ENCODE assay signal across 20 cellular contexts in the genomic region with DNA sequence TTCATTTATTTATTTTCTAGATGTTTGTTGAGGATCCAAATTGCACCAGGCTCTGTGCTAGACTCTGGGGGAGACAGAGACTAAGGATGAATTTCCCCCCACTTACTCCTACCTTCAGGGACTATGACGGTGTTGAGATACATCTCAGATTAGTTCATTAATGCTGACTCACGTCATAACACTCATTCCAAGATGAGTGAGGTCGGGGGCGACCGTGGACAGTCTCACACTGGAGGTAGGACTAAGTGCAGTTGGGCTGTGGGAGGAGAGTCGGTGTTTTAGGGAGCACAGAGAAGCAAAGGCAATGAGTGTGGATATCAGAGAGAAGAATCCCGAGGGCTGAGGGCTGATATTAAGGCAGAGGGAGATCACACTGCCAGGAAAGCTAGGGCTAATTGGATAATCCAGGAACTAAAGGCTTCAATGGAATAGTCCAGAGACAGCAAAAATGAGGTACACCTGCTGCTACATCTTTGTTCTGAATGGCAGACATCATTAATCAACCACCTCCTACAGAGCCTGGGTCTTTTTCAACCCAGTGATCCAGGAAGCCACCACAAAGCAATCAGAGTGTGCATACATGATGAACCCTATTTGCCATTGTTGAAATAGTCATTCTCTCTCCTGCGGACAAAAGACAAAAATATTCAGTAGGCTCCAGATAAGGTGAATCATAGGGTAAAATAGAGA.
DNase-seq lines count a peak whose midpoint lies in the region; ATAC-seq lines count a peak whose summit lies in the region.
"Had no signal": no experiment of that assay in that cellular context is flagged by ENCODE, and none has a peak within 500 bp of the region (broad histone marks: within the 10 kb centered on the region; RNA-seq: fewer than 3 reads in every experiment).

No MANE protein-coding gene starts in this region.

- H3K27ac Mint-ChIP-seq in stimulated activated effector memory CD8-positive, alpha-beta T cell treated with anti-CD3 and anti-CD28 coated beads, Interleukin-12 subunit alpha, Interleukin-12 subunit beta, amount 100 ng/mL, for 72 hours: no peak overlapping the region
- H3K27ac Mint-ChIP-seq in stimulated activated memory B cell treated with anti-CD40 and anti-IgM and Interleukin-4, amounts not matched to agents 10 μg/mL and 1 μg/mL and 100 μg/mL, for 72 hours: no peak overlapping the region
- H3K27ac Mint-ChIP-seq: CD4-positive, alpha-beta T cell had no signal

- peak; percentile 32 for ATAC-seq in stimulated activated effector memory CD8-positive, alpha-beta T cell treated with anti-CD3 and anti-CD28 coated beads, Interleukin-12 subunit alpha, Interleukin-12 subunit beta, amount 100 ng/mL, for 72 hours
- ATAC-seq in HG02973 (IDR thresholded peaks at IDR 0.05; ENCODE audit: unreplicated experiment) (no peak), GM18498 (IDR thresholded peaks at IDR 0.05; ENCODE audit: unreplicated experiment) (no peak)
- no peak for ATAC-seq in stimulated activated memory B cell treated with anti-CD40 and anti-IgM and Interleukin-4, amounts not matched to agents 10 μg/mL and 1 μg/mL and 100 μg/mL, for 72 hours
- ATAC-seq: GM12878, PC-3 had no signal

- H3K27me3 Mint-ChIP-seq in stimulated activated memory B cell treated with anti-CD40 and anti-IgM and Interleukin-4, amounts not matched to agents 10 μg/mL and 1 μg/mL and 100 μg/mL, for 72 hours: peaks cover 10% of the 10 kb centered on the region

- no peaks in the 10 kb centered on the region for H3K36me3 Mint-ChIP-seq in stimulated activated effector memory CD8-positive, alpha-beta T cell treated with anti-CD3 and anti-CD28 coated beads, Interleukin-12 subunit alpha, Interleukin-12 subunit beta, amount 100 ng/mL, for 72 hours
- no peaks in the 10 kb centered on the region for H3K36me3 Mint-ChIP-seq in stimulated activated memory B cell treated with anti-CD40 and anti-IgM and Interleukin-4, amounts not matched to agents 10 μg/mL and 1 μg/mL and 100 μg/mL, for 72 hours

- H3K9me3 Mint-ChIP-seq in stimulated activated effector memory CD8-positive, alpha-beta T cell treated with anti-CD3 and anti-CD28 coated beads, Interleukin-12 subunit alpha, Interleukin-12 subunit beta, amount 100 ng/mL, for 72 hours: no peaks in the 10 kb centered on the region
- peaks cover 7% of the 10 kb centered on the region for H3K9me3 Mint-ChIP-seq in stimulated activated memory B cell treated with anti-CD40 and anti-IgM and Interleukin-4, amounts not matched to agents 10 μg/mL and 1 μg/mL and 100 μg/mL, for 72 hours

- no peaks in the 10 kb centered on the region for H3K4me1 Mint-ChIP-seq in stimulated activated effector memory CD8-positive, alpha-beta T cell treated with anti-CD3 and anti-CD28 coated beads, Interleukin-12 subunit alpha, Interleukin-12 subunit beta, amount 100 ng/mL, for 72 hours
- no peaks in the 10 kb centered on the region for H3K4me1 Mint-ChIP-seq in stimulated activated memory B cell treated with anti-CD40 and anti-IgM and Interleukin-4, amounts not matched to agents 10 μg/mL and 1 μg/mL and 100 μg/mL, for 72 hours

- H3K4me3 Mint-ChIP-seq in stimulated activated effector memory CD8-positive, alpha-beta T cell treated with anti-CD3 and anti-CD28 coated beads, Interleukin-12 subunit alpha, Interleukin-12 subunit beta, amount 100 ng/mL, for 72 hours: no peak overlapping the region
- H3K4me3 Mint-ChIP-seq in stimulated activated memory B cell treated with anti-CD40 and anti-IgM and Interleukin-4, amounts not matched to agents 10 μg/mL and 1 μg/mL and 100 μg/mL, for 72 hours: no peak overlapping the region
- H3K4me3 Mint-ChIP-seq: CD4-positive, alpha-beta T cell had no signal

- DNase-seq in COR-L47 (lab: John Stamatoyannopoulos, UW) (peak; percentile 42), NCI-H146 (lab: John Stamatoyannopoulos, UW) (peak; percentile 96), NCI-H774 (lab: John Stamatoyannopoulos, UW) (peak; percentile 85)
- no peak for DNase-seq in stimulated activated effector memory CD8-positive, alpha-beta T cell treated with anti-CD3 and anti-CD28 coated beads, Interleukin-12 subunit alpha, Interleukin-12 subunit beta, amount 100 ng/mL, for 72 hours (ENCODE audit: low spot score in 2 of 2)
- DNase-seq: BE2C; CD4-positive, alpha-beta T cell; GDM1; GOT3; Karpas-422; MG63; NCI-H1092 treated with DMSO at 0.1 percent for 48 hours; NCI-H187 treated with DMSO at 0.1 percent for 48 hours; NCI-H2171 treated with DMSO at 0.1 percent for 48 hours; NCI-H524; PC-3; SW 1271 had no signal

Comparison
In these comparisons a context has a peak if more than half of its experiments do, and no peak if none do; other contexts are left out.
1. DNase-seq: peak in COR-L47 (single experiment), NCI-H146 (single experiment) and NCI-H774 (single experiment); none in stimulated activated effector memory CD8-positive, alpha-beta T cell treated with anti-CD3 and anti-CD28 coated beads, Interleukin-12 subunit alpha, Interleukin-12 subunit beta, amount 100 ng/mL, for 72 hours (0 of 2).